5 cellular contexts compared by ENCODE assay signal in genomic region chr7:131941291-131941690, GRCh38.
"Had no signal": no experiment of that assay in that cellular context is flagged by ENCODE, and none has a peak within 500 bp of the region (broad histone marks: within the 10 kb centered on the region; RNA-seq: fewer than 3 reads in every experiment).

No MANE protein-coding gene starts in this region.

- H3K4me2 ChIP-seq: GM23338 had no signal

- H3K4me3 Mint-ChIP-seq: GM23338, H9 had no signal

- H3K4me3 ChIP-seq: GM23338, K562 had no signal

- DNase-seq: H9, HCEC 1CT, IMR-90 had no signal

- ATAC-seq: GM23338, K562 had no signal

- H3K4me1 Mint-ChIP-seq: GM23338 had no signal

- H2AFZ ChIP-seq: GM23338 had no signal

- H3K27ac Mint-ChIP-seq: GM23338, H9 had no signal
